Comparison of ENCODE assay signal across 8 cellular contexts in genomic region chr10:62805139-62806092, GRCh38. TPM values are rescaled to one million over a fixed set of nuclear protein-coding genes. Genes with fewer than 3 reads are reported as not detected.
DNase-seq lines count a peak whose midpoint lies in the region; ATAC-seq, FAIRE-seq and TF ChIP-seq lines count a peak whose summit lies in the region.

No MANE protein-coding gene starts in this region.

- H3K79me2 ChIP-seq in GM12878 (ENCODE audit: control insufficient read depth, insufficient read depth, low read length): peaks cover 42% of the 10 kb centered on the region
- H3K79me2 ChIP-seq in smooth muscle cell (ENCODE audit: low read depth): peaks cover 51% of the 10 kb centered on the region

- H2AFZ ChIP-seq in GM12878 (ENCODE audit: control insufficient read depth, low read depth, low read length) (peak overlapping the region; percentile 99), smooth muscle cell (ENCODE audit: low read depth) (no peak overlapping the region)

- H3F3A ChIP-seq in smooth muscle cell (ENCODE audit: low read depth): no peaks in the 10 kb centered on the region

- WGBS in GM12878 (ENCODE audit: insufficient coverage, insufficient replicate concordance, low lambda C conversion rate, missing lambda C conversion rate): 2% methylated on average over 86 of the region's 90 CpGs
- WGBS in smooth muscle cell (ENCODE audit: low lambda C conversion rate): under 1% methylated on average over 89 of the region's 90 CpGs

- no peaks in the 10 kb centered on the region for H4K20me1 ChIP-seq in GM12878 (ENCODE audit: control insufficient read depth, insufficient read depth)
- H4K20me1 ChIP-seq in smooth muscle cell (ENCODE audit: low read depth): peaks cover 45% of the 10 kb centered on the region

- TF ChIP-seq CTCF in GM12878 (IDR thresholded peaks at IDR 0.05 in 2 of 3, conservative IDR thresholded peaks at IDR 0.05 in 1 of 3; ENCODE audit: control insufficient read depth in 2 of 3, extremely low read depth in 1 of 3, insufficient read depth in 1 of 3, low read depth in 3 of 3, low read length in 3 of 3) (no peak), smooth muscle cell (IDR thresholded peaks at IDR 0.05; ENCODE audit: borderline replicate concordance, insufficient read depth, poor library complexity, severe bottlenecking) (no peak)

- no peak for TF ChIP-seq RAD21 in GM12878 (IDR thresholded peaks at IDR 0.05; ENCODE audit: insufficient read depth, low read depth, low read length)

- no peak for TF ChIP-seq EP300 in GM12878 (IDR thresholded peaks at IDR 0.05; ENCODE audit: borderline replicate concordance in 1 of 2, control insufficient read depth in 1 of 2, low read depth in 2 of 2, low read length in 2 of 2)

- H3K4me1 ChIP-seq in GM12878 (ENCODE audit: control insufficient read depth, insufficient read depth, low read length) (peaks cover 4% of the 10 kb centered on the region; the same call in 1 of the 2 replicates), smooth muscle cell (ENCODE audit: low read depth) (peaks cover 32% of the 10 kb centered on the region)

- ATAC-seq in HG02943 (IDR thresholded peaks at IDR 0.05; ENCODE audit: low read depth, unreplicated experiment): peak; percentile 24
- peak; percentile 47 for ATAC-seq in GM12878

- peak; percentile 31 for DNase-seq in activated T-cell treated with anti-CD3 and anti-CD28 coated beads, Interleukin-2, amount 50 U/mL, for 1 hour
- DNase-seq in activated T-cell treated with anti-CD3 and anti-CD28 coated beads for 4 hours: no peak
- peak; percentile 58 for DNase-seq in RCC 7860 (ENCODE audit: low spot score)
- no peak for DNase-seq in GM12878 (ENCODE audit: low read depth, low spot score)
- peak; percentile 54 for DNase-seq in iPS-NIHi7 (ENCODE audit: extremely low spot score)
- DNase-seq in smooth muscle cell (lab: John Stamatoyannopoulos, UW; ENCODE audit: unreplicated experiment): peak; percentile 28
- no peak for DNase-seq in NCI-H1436 treated with DMSO at 0.1 percent for 48 hours (lab: John Stamatoyannopoulos, UW)

- SMC1A ChIA-PET in GM12878 (lab: Charles Lee; ENCODE audit: uncharacterized antibody, unreplicated experiment): interaction anchor here (0.8 to 8.7 kb wide), 28 partner anchors 11 to 369 kb away, joined by 3 to 82 read pairs (median 5); partner anchors contain the start of gene EGR2

- intact Hi-C loops in GM12878 (cut with micrococcal nuclease; ENCODE audit: unreplicated experiment): no loop called here

- peak overlapping the region; percentile 98 for H3K27ac ChIP-seq in GM12878 (ENCODE audit: control insufficient read depth, insufficient read depth)
- H3K27ac ChIP-seq in smooth muscle cell (ENCODE audit: low read depth): peak overlapping the region; percentile 99

- in situ Hi-C loops in GM12878 (cut with MboI): no loop called here

- H3K36me3 ChIP-seq in GM12878 (ENCODE audit: control insufficient read depth in 2 of 2, insufficient read depth in 2 of 2, low read length in 1 of 2) (no peaks in the 10 kb centered on the region), smooth muscle cell (ENCODE audit: low read depth) (no peaks in the 10 kb centered on the region)

- H3K9ac ChIP-seq in GM12878 (ENCODE audit: control insufficient read depth, insufficient read depth, low read length) (peak overlapping the region; percentile 94), smooth muscle cell (ENCODE audit: low read depth) (peak overlapping the region; percentile 94)

- RAD21 ChIA-PET in GM12878 (lab: Charles Lee; ENCODE audit: unreplicated experiment): interaction anchor here (0.8 to 9.4 kb wide), 20 partner anchors 12 to 313 kb away, joined by 3 to 141 read pairs (median 6); partner anchors contain the start of gene EGR2

- no peaks in the 10 kb centered on the region for H3K27me3 ChIP-seq in GM12878 (replicated peaks in 1 of 2; ENCODE audit: control insufficient read depth in 2 of 2, insufficient read depth in 2 of 2, low read length in 1 of 2)
- no peaks in the 10 kb centered on the region for H3K27me3 ChIP-seq in smooth muscle cell (ENCODE audit: low read depth)

- H3K4me2 ChIP-seq in GM12878 (ENCODE audit: control insufficient read depth, insufficient read depth): peak overlapping the region; percentile 64
- H3K4me2 ChIP-seq in smooth muscle cell: peak overlapping the region; percentile 92

- no TSS peak for BruUV-seq in GM12878 (replicated peaks; lab: Mats Ljungman, UMichigan)

- CTCF ChIA-PET in GM12878 (lab: Yijun Ruan, JAX): interaction anchor here (0.7 to 4.5 kb wide), 12 partner anchors 11 to 268 kb away, joined by 3 to 28 read pairs (median 5); partner anchors contain the start of gene EGR2

- TF ChIP-seq POLR2A in GM12878 (IDR thresholded peaks at IDR 0.05; ENCODE audit: low read depth, low read length): no peak; the same call in 1 of the 2 replicates

- POLR2A ChIA-PET in GM12878 (lab: Charles Lee): interaction anchor here (0.6 to 3.7 kb wide), 14 partner anchors 9 to 150 kb away, joined by 3 to 46 read pairs (median 4); partner anchors contain the start of gene EGR2

- H3K4me3 ChIP-seq in GM12878 (peak overlapping the region; percentile 88), smooth muscle cell (peak overlapping the region; percentile 75)

- no peak for FAIRE-seq in RCC 7860 (lab: Jason Lieb, UNC)
- no peak for FAIRE-seq in GM12878 (lab: Jason Lieb, UNC)

- H3K9me3 ChIP-seq in GM12878 (replicated peaks; ENCODE audit: control insufficient read depth, insufficient read depth, low read length) (no peaks in the 10 kb centered on the region), smooth muscle cell (replicated peaks; ENCODE audit: low read depth) (no peaks in the 10 kb centered on the region)

TF ChIP-seq in GM12878, 131 proteins besides CTCF, POLR2A, EP300 and RAD21 (continues in another document):
- no peak for TF ChIP-seq CHD4 (IDR thresholded peaks at IDR 0.05)
- TF ChIP-seq, protein P1, sequence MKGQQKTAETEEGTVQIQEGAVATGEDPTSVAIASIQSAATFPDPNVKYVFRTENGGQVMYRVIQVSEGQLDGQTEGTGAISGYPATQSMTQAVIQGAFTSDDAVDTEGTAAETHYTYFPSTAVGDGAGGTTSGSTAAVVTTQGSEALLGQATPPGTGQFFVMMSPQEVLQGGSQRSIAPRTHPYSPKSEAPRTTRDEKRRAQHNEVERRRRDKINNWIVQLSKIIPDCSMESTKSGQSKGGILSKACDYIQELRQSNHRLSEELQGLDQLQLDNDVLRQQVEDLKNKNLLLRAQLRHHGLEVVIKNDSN (IDR thresholded peaks at IDR 0.05; ENCODE audit: borderline replicate concordance, extremely low read length, insufficient read depth, low read depth, low read length): no peak
- TF ChIP-seq, protein P2, sequence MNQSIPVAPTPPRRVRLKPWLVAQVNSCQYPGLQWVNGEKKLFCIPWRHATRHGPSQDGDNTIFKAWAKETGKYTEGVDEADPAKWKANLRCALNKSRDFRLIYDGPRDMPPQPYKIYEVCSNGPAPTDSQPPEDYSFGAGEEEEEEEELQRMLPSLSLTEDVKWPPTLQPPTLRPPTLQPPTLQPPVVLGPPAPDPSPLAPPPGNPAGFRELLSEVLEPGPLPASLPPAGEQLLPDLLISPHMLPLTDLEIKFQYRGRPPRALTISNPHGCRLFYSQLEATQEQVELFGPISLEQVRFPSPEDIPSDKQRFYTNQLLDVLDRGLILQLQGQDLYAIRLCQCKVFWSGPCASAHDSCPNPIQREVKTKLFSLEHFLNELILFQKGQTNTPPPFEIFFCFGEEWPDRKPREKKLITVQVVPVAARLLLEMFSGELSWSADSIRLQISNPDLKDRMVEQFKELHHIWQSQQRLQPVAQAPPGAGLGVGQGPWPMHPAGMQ (IDR thresholded peaks at IDR 0.05; ENCODE audit: borderline replicate concordance): no peak
- TF ChIP-seq JUNB (IDR thresholded peaks at IDR 0.05): no peak
- no peak for TF ChIP-seq STAT3 (IDR thresholded peaks at IDR 0.05; ENCODE audit: low read depth, low read length)

RNA-seq across cellular contexts. Expression of gene ADO, which starts 0.9 kb away (rescaled TPM):
- total RNA-seq in GM12878 (2013; cell fraction: nucleolus; rRNA removed): 35.5 and 35.8 TPM in 2 replicates
- total RNA-seq in GM12878 (2014; rRNA removed) (31.4 and 33.0 TPM in 2 replicates), GM12878 (2014; rRNA removed; fragmentation: Illumina TruSeq; extraction: Trizol) (17.4 and 17.5 TPM in 2 replicates), GM12878 (2021) (24.8 and 26.7 TPM in 2 replicates), smooth muscle cell (29.8 and 32.4 TPM in 2 replicates)
- 5.2 TPM for polyA plus RNA-seq in GM12878 (2011; ENCODE audit: low read depth)
- polyA plus RNA-seq in GM12878 (2011; rRNA removed) (44.6 and 64.0 TPM in 2 replicates), GM12878 (2014; fragmentation: Illumina TruSeq; extraction: Trizol) (20.9 and 22.8 TPM in 2 replicates), GM12878 (2014; fragmentation: Nextera tagmentation; extraction: Ambion mirVana) (1 to 10 TPM; 4.3 to 8.5 TPM), GM12878 (2014; rRNA removed) (19.5 and 20.0 TPM in 2 replicates), GM12878 (2016; fragmentation: Nextera tagmentation; extraction: Ambion mirVana) (1 to 10 TPM; 4.3 to 4.4 TPM), smooth muscle cell (11.6 and 11.9 TPM in 2 replicates)
- polyA plus RNA-seq in GM12878 (2011; cell fraction: cytosol; rRNA removed): 21.9 and 23.4 TPM in 2 replicates
- 30.1 and 30.3 TPM in 2 replicates for polyA plus RNA-seq in GM12878 (2011; cell fraction: nucleus; rRNA removed)
- polyA plus RNA-seq in GM12878 (2012): 12.1 and 16.7 TPM in 2 replicates
- 30.6 and 31.3 TPM in 2 replicates for polyA minus RNA-seq in GM12878 (2011; rRNA and poly(A)+ RNA removed)
- 20.1 and 22.1 TPM in 2 replicates for polyA minus RNA-seq in GM12878 (2011; cell fraction: cytosol; rRNA and poly(A)+ RNA removed)
- polyA minus RNA-seq in GM12878 (2011; cell fraction: nucleus; rRNA and poly(A)+ RNA removed): 27.2 and 37.9 TPM in 2 replicates

RNA-seq across cellular contexts. Expression of gene EGR2, which starts 10.8 kb away (rescaled TPM):
- 31.7 and 33.2 TPM in 2 replicates for total RNA-seq in GM12878 (2013; cell fraction: nucleolus; rRNA removed)
- total RNA-seq in GM12878 (2014; rRNA removed) (18.7 and 19.1 TPM in 2 replicates), GM12878 (2014; rRNA removed; fragmentation: Illumina TruSeq; extraction: Trizol) (13.0 and 14.1 TPM in 2 replicates), GM12878 (2021) (24.8 and 28.2 TPM in 2 replicates), smooth muscle cell (209 and 255 TPM in 2 replicates)
- polyA plus RNA-seq in GM12878 (2011; ENCODE audit: low read depth): 12.2 TPM
- polyA plus RNA-seq in GM12878 (2011; rRNA removed) (40.7 and 56.5 TPM in 2 replicates), GM12878 (2014; fragmentation: Illumina TruSeq; extraction: Trizol) (20.0 and 21.9 TPM in 2 replicates), GM12878 (2014; fragmentation: Nextera tagmentation; extraction: Ambion mirVana) (10 to 100 TPM in 1 of 2 experiments, 1 to 10 TPM in 1; 8.3 to 14.0 TPM), GM12878 (2014; rRNA removed) (18.2 and 20.1 TPM in 2 replicates), GM12878 (2016; fragmentation: Nextera tagmentation; extraction: Ambion mirVana) (10 to 100 TPM in 1 of 2 experiments, 1 to 10 TPM in 1; 8.9 to 10.8 TPM), smooth muscle cell (277 and 433 TPM in 2 replicates)
- polyA plus RNA-seq in GM12878 (2011; cell fraction: cytosol; rRNA removed): 37.2 and 51.3 TPM in 2 replicates
- 116 and 124 TPM in 2 replicates for polyA plus RNA-seq in GM12878 (2011; cell fraction: nucleus; rRNA removed)
- 17.3 and 34.3 TPM in 2 replicates for polyA plus RNA-seq in GM12878 (2012)
- 43.7 and 55.2 TPM in 2 replicates for polyA minus RNA-seq in GM12878 (2011; rRNA and poly(A)+ RNA removed)
- polyA minus RNA-seq in GM12878 (2011; cell fraction: cytosol; rRNA and poly(A)+ RNA removed): 22.2 and 26.2 TPM in 2 replicates
- 71.8 and 81.0 TPM in 2 replicates for polyA minus RNA-seq in GM12878 (2011; cell fraction: nucleus; rRNA and poly(A)+ RNA removed)

Comparison
In these comparisons a context has a peak if more than half of its experiments do, and no peak if none do; other contexts are left out.
1. DNase-seq: peak in activated T-cell treated with anti-CD3 and anti-CD28 coated beads, Interleukin-2, amount 50 U/mL, for 1 hour (single experiment), RCC 7860 (single experiment), iPS-NIHi7 (single experiment) and smooth muscle cell (single experiment); none in activated T-cell treated with anti-CD3 and anti-CD28 coated beads for 4 hours (single experiment), GM12878 (single experiment) and NCI-H1436 treated with DMSO at 0.1 percent for 48 hours (single experiment).